ENCODE assay signal across 8 cellular contexts in genomic region chr11:63670077-63670737, GRCh38. TPM values are rescaled to one million over a fixed set of nuclear protein-coding genes. Genes with fewer than 3 reads are reported as not detected.
DNase-seq lines count a peak whose midpoint lies in the region; FAIRE-seq and TF ChIP-seq lines count a peak whose summit lies in the region.

No MANE protein-coding gene starts in this region.

- WGBS in suprapubic skin: 7% methylated on average over 16 of the region's 16 CpGs

- H3K36me3 ChIP-seq in BE2C (no peaks in the 10 kb centered on the region), HUES48 (ENCODE audit: control insufficient read depth, insufficient read depth, low read length) (no peaks in the 10 kb centered on the region), suprapubic skin (no peaks in the 10 kb centered on the region)

- peaks cover 36% of the 10 kb centered on the region for H3K4me1 Mint-ChIP-seq in activated naive CD8-positive, alpha-beta T cell treated with anti-CD3 and anti-CD28 coated beads for 36 hours

- H3K9me3 Mint-ChIP-seq in activated naive CD8-positive, alpha-beta T cell treated with anti-CD3 and anti-CD28 coated beads for 36 hours: peaks cover 2% of the 10 kb centered on the region

- H3K27me3 ChIP-seq in BE2C (no peaks in the 10 kb centered on the region), HUES48 (ENCODE audit: control insufficient read depth, insufficient read depth, low read length) (no peaks in the 10 kb centered on the region), suprapubic skin (no peaks in the 10 kb centered on the region)

- H3K27ac Mint-ChIP-seq in activated naive CD8-positive, alpha-beta T cell treated with anti-CD3 and anti-CD28 coated beads for 36 hours: peak overlapping the region; percentile 86

- no peak for DNase-seq in BE2C
- no peak for DNase-seq in activated naive CD8-positive, alpha-beta T cell treated with anti-CD3 and anti-CD28 coated beads for 36 hours
- peak; percentile 59 for DNase-seq in iris pigment epithelial cell (ENCODE audit: low read depth)
- no peak for DNase-seq in suprapubic skin (ENCODE audit: low spot score in 2 of 2)
- no peak for DNase-seq in H54 (ENCODE audit: insufficient read length, low spot score)
- DNase-seq in D341Med (ENCODE audit: low spot score): no peak
- no peak for DNase-seq in SK-N-DZ (ENCODE audit: low spot score)

- peak overlapping the region; percentile 69; the same call in 1 of the 2 replicates for H3K9ac ChIP-seq in HUES48 (ENCODE audit: low read depth, low read length)

- H3K27ac ChIP-seq in HUES48 (ENCODE audit: low read depth, low read length): peak overlapping the region; percentile 70
- H3K27ac ChIP-seq in suprapubic skin: peak overlapping the region; percentile 99

- H3K36me3 Mint-ChIP-seq in activated naive CD8-positive, alpha-beta T cell treated with anti-CD3 and anti-CD28 coated beads for 36 hours: peaks cover 12% of the 10 kb centered on the region

- H3K4me3 ChIP-seq in BE2C (ENCODE audit: low read depth, low read length) (peak overlapping the region; percentile 45), HUES48 (ENCODE audit: low read depth, low read length) (peak overlapping the region; percentile 75), suprapubic skin (peak overlapping the region; percentile 89)

- no peaks in the 10 kb centered on the region for H3K9me3 ChIP-seq in BE2C
- no peaks in the 10 kb centered on the region for H3K9me3 ChIP-seq in HUES48 (ENCODE audit: control insufficient read depth, insufficient read depth, low read length)
- H3K9me3 ChIP-seq in suprapubic skin: no peaks in the 10 kb centered on the region

- H3K27me3 Mint-ChIP-seq in activated naive CD8-positive, alpha-beta T cell treated with anti-CD3 and anti-CD28 coated beads for 36 hours: no peaks in the 10 kb centered on the region

- H3K4me3 Mint-ChIP-seq in activated naive CD8-positive, alpha-beta T cell treated with anti-CD3 and anti-CD28 coated beads for 36 hours: peak overlapping the region; percentile 81

- no peak for FAIRE-seq in H54 (lab: Jason Lieb, UNC)

- no peak for TF ChIP-seq CTCF in BE2C (IDR thresholded peaks at IDR 0.05; ENCODE audit: low read depth, low read length)
- TF ChIP-seq CTCF in suprapubic skin (IDR thresholded peaks at IDR 0.05): no peak

- no peak for TF ChIP-seq EP300 in suprapubic skin (IDR thresholded peaks at IDR 0.05)

- TF ChIP-seq POLR2A in suprapubic skin (IDR thresholded peaks at IDR 0.05) (peak in 1 of 2 donors; percentile 10), H54 (IDR thresholded peaks at IDR 0.05; ENCODE audit: low read depth, low read length) (no peak)

- H3K4me1 ChIP-seq in BE2C (no peaks in the 10 kb centered on the region), HUES48 (ENCODE audit: control insufficient read depth, insufficient read depth, low read length) (peaks cover 5% of the 10 kb centered on the region; the same call in 1 of the 2 replicates), suprapubic skin (peaks cover 55% of the 10 kb centered on the region)

RNA-seq across cellular contexts. Expression of gene ATL3, which starts 1.0 kb away (rescaled TPM):
- 1.7 TPM for polyA plus RNA-seq in BE2C (2012; ENCODE audit: insufficient read depth, insufficient read length, low read depth)
- 10 to 100 TPM; 20.9 to 23.2 TPM for total RNA-seq in activated naive CD8-positive, alpha-beta T cell treated with anti-CD3 and anti-CD28 coated beads for 36 hours
- total RNA-seq in suprapubic skin: 10 to 100 TPM; 72.2 to 89.0 (median 80.9) TPM
- 3.4 and 5.2 TPM in 2 replicates for polyA plus RNA-seq in SK-N-DZ (2014; cell fraction: cytosol; rRNA removed)
- polyA plus RNA-seq in SK-N-DZ (2014; cell fraction: nucleus; rRNA removed): 1.2 and 2.1 TPM in 2 replicates

RNA-seq across cellular contexts. Expression of gene RTN3, which starts 11.1 kb away (rescaled TPM):
- polyA plus RNA-seq in BE2C (2012; ENCODE audit: insufficient read depth, insufficient read length, low read depth): 120 TPM
- 10 to 100 TPM; 30.4 to 33.5 TPM for total RNA-seq in activated naive CD8-positive, alpha-beta T cell treated with anti-CD3 and anti-CD28 coated beads for 36 hours
- total RNA-seq in suprapubic skin: 100 to 1,000 TPM; 161 to 221 (median 193) TPM
- 133 and 135 TPM in 2 replicates for polyA plus RNA-seq in SK-N-DZ (2014; cell fraction: cytosol; rRNA removed)
- polyA plus RNA-seq in SK-N-DZ (2014; cell fraction: nucleus; rRNA removed): 56.7 and 67.1 TPM in 2 replicates

RNA-seq across cellular contexts. Expression of gene PLAAT3, which starts 56.0 kb away (rescaled TPM):
- polyA plus RNA-seq in BE2C (2012; ENCODE audit: insufficient read depth, insufficient read length, low read depth): 10.0 TPM
- total RNA-seq in activated naive CD8-positive, alpha-beta T cell treated with anti-CD3 and anti-CD28 coated beads for 36 hours: 1 to 10 TPM; 6.0 to 6.5 TPM
- 10 to 100 TPM in 3 of 4 donors, 1 to 10 TPM in 1; 7.1 to 14.2 (median 10.2) TPM for total RNA-seq in suprapubic skin
- polyA plus RNA-seq in SK-N-DZ (2014; cell fraction: cytosol; rRNA removed): not detected in 2 replicates
- not detected in 2 replicates for polyA plus RNA-seq in SK-N-DZ (2014; cell fraction: nucleus; rRNA removed)

Comparison
In these comparisons a context has a peak if more than half of its experiments do, and no peak if none do; other contexts are left out.
1. RNA of gene RTN3, which starts 11.1 kb away (total RNA-seq): 161 to 221 TPM in suprapubic skin; 30.4 to 33.5 TPM in activated naive CD8-positive, alpha-beta T cell treated with anti-CD3 and anti-CD28 coated beads for 36 hours; every median in the first group is over 4 times any median in the second.
2. Peak in every context shown above with its lines, with median percentiles within 50 percentile points of each other: H3K4me3 ChIP-seq.